ENCODE assay signal across 2 cellular contexts in the genomic region with DNA sequence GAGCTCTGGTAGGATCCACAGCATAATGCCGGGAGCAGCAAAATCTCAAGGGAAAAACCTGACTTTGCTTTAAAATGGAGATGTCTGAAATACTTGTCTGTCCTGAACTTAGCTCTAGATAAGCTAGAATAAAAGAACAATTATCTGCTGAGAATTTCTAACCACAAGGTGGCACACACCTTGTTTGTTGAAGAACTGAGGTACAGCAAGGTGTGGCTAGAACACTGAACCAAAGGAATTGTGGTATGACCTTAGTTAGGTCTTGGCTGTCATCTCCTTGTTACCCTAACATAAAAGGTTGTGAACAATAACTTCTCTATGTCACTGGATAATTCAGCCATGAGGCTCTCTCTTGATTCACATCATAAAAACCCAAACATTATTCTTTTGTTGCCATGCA.
TF ChIP-seq lines count a peak whose summit lies in the region.

No MANE protein-coding gene starts in this region.

TF ChIP-seq in GM23338, 12 proteins besides CTCF, POLR2A, EP300 and RAD21:
- no peak for TF ChIP-seq CREB1 (CRISPR knock-in tag; IDR thresholded peaks at IDR 0.05; ENCODE audit: low read depth)
- TF ChIP-seq ZNF462 (CRISPR knock-in tag; IDR thresholded peaks at IDR 0.05) = no peak
- TF ChIP-seq REST (IDR thresholded peaks at IDR 0.05; ENCODE audit: unreplicated experiment) = no peak
- TF ChIP-seq NANOG (IDR thresholded peaks at IDR 0.05; ENCODE audit: borderline replicate concordance) = no peak
- no peak for TF ChIP-seq EZH2phosphoT487 (IDR thresholded peaks at IDR 0.05; ENCODE audit: unreplicated experiment)
- TF ChIP-seq JUNB (IDR thresholded peaks at IDR 0.05; ENCODE audit: unreplicated experiment) = no peak
- TF ChIP-seq POLR2AphosphoS5 (IDR thresholded peaks at IDR 0.05; ENCODE audit: low read depth) = no peak

TF ChIP-seq in H1, 55 proteins besides CTCF, POLR2A, EP300 and RAD21:
- TF ChIP-seq ATF2 (IDR thresholded peaks at IDR 0.05; ENCODE audit: low read length) = no peak
- no peak for TF ChIP-seq MAFK (IDR thresholded peaks at IDR 0.05; ENCODE audit: low read depth, low read length)
- TF ChIP-seq HDAC2 (IDR thresholded peaks at IDR 0.05; ENCODE audit: borderline replicate concordance in 1 of 2, low read depth in 2 of 2, low read length in 2 of 2) = no peak
- TF ChIP-seq SUZ12 (IDR thresholded peaks at IDR 0.05; ENCODE audit: low read length) = no peak
- TF ChIP-seq RXRA (IDR thresholded peaks at IDR 0.05; ENCODE audit: insufficient read depth, low read depth, low read length) = no peak
- no peak for TF ChIP-seq SIN3A (conservative IDR thresholded peaks at IDR 0.05 in 1 of 2, IDR thresholded peaks at IDR 0.05 in 1 of 2; ENCODE audit: low read depth in 1 of 2, low read length in 2 of 2)
- TF ChIP-seq HDAC6 (IDR thresholded peaks at IDR 0.05; ENCODE audit: low read depth, low read length) = no peak
- TF ChIP-seq CBX5 (IDR thresholded peaks at IDR 0.05; ENCODE audit: low read depth, low read length) = no peak
- no peak for TF ChIP-seq NRF1 (IDR thresholded peaks at IDR 0.05; ENCODE audit: low read depth, low read length)
- TF ChIP-seq SAP30 (IDR thresholded peaks at IDR 0.05; ENCODE audit: insufficient read depth, insufficient replicate concordance, low read length) = no peak
- TF ChIP-seq EZH2 (IDR thresholded peaks at IDR 0.05; ENCODE audit: low read depth, low read length, severe bottlenecking) = no peak
